ENCODE assay signal across 12 cellular contexts in genomic region chr4:168524006-168524405, GRCh38. TPM values are rescaled to one million over a fixed set of nuclear protein-coding genes. Genes with fewer than 3 reads are reported as not detected.
DNase-seq lines count a peak whose midpoint lies in the region; ATAC-seq, FAIRE-seq and TF ChIP-seq lines count a peak whose summit lies in the region.
"Had no signal": no experiment of that assay in that cellular context is flagged by ENCODE, and none has a peak within 500 bp of the region (broad histone marks: within the 10 kb centered on the region; RNA-seq: fewer than 3 reads in every experiment).

No MANE protein-coding gene starts in this region.

- TF ChIP-seq EP300 in ovary (IDR thresholded peaks at IDR 0.05), result no peak

- no peak overlapping the region for H3K4me2 ChIP-seq in mesenchymal stem cell (ENCODE audit: low read length, poor library complexity, severe bottlenecking)

- H3K4me3 ChIP-seq in bronchial epithelial cell (ENCODE audit: low read depth, low read length), result no peak overlapping the region
- H3K4me3 ChIP-seq in mesenchymal stem cell (ENCODE audit: insufficient read depth in 1 of 2, low read depth in 1 of 2, low read length in 2 of 2), result no peak overlapping the region
- no peak overlapping the region for H3K4me3 ChIP-seq in ovary

- H2BK5ac ChIP-seq in mesenchymal stem cell (ENCODE audit: low read depth, low read length, poor library complexity, severe bottlenecking), result no peak overlapping the region

- H3K18ac ChIP-seq in mesenchymal stem cell (ENCODE audit: low read depth in 1 of 2, low read length in 2 of 2), result no peak overlapping the region

- no peak for FAIRE-seq in bronchial epithelial cell (lab: Jason Lieb, UNC)

- no peak overlapping the region for H4K91ac ChIP-seq in mesenchymal stem cell (ENCODE audit: low read length)

- no peak overlapping the region for H2BK12ac ChIP-seq in mesenchymal stem cell (ENCODE audit: low read length in 2 of 2)

- H4K8ac ChIP-seq in mesenchymal stem cell (ENCODE audit: low read length), result no peak overlapping the region

- no peak for TF ChIP-seq POLR2A in ovary (IDR thresholded peaks at IDR 0.05)

- H2BK15ac ChIP-seq in mesenchymal stem cell (ENCODE audit: low read depth, poor library complexity, severe bottlenecking), result no peak overlapping the region

- H3K4me1 ChIP-seq in mesenchymal stem cell (ENCODE audit: control insufficient read depth, insufficient read depth, low read depth, low read length) (peaks cover 4% of the 10 kb centered on the region), ovary (ENCODE audit: insufficient read depth) (no peaks in the 10 kb centered on the region)

- ATAC-seq in HG02571 (IDR thresholded peaks at IDR 0.05; ENCODE audit: unreplicated experiment), result no peak

- no peaks in the 10 kb centered on the region for H3K79me1 ChIP-seq in mesenchymal stem cell (replicated peaks; ENCODE audit: low read length, poor library complexity, severe bottlenecking)

- TF ChIP-seq CTCF in bronchial epithelial cell (IDR thresholded peaks at IDR 0.05; ENCODE audit: insufficient read depth, low read length, severe bottlenecking) (no peak), ovary (IDR thresholded peaks at IDR 0.05) (no peak)

- no peak overlapping the region for H2BK120ac ChIP-seq in mesenchymal stem cell (ENCODE audit: low read depth, low read length)

- H2AFZ ChIP-seq in mesenchymal stem cell (ENCODE audit: low read depth, low read length), result no peak overlapping the region

- H3K27ac ChIP-seq in mesenchymal stem cell (ENCODE audit: low read length, poor library complexity, severe bottlenecking) (no peak overlapping the region), ovary (no peak overlapping the region)

- H3K9ac ChIP-seq in mesenchymal stem cell (ENCODE audit: low read length), result no peak overlapping the region

- no peak overlapping the region for H3K23ac ChIP-seq in mesenchymal stem cell (ENCODE audit: low read length in 2 of 2)

- intact Hi-C loops in ovary (cut with DNase I), result no loop called here

- no peaks in the 10 kb centered on the region for H3K36me3 ChIP-seq in bronchial epithelial cell (ENCODE audit: control insufficient read depth, insufficient read depth, low read length)
- H3K36me3 ChIP-seq in mesenchymal stem cell (ENCODE audit: control insufficient read depth in 1 of 2, insufficient read depth in 2 of 2, low read depth in 1 of 2, low read length in 2 of 2), result no peaks in the 10 kb centered on the region
- no peaks in the 10 kb centered on the region for H3K36me3 ChIP-seq in ovary

- no peaks in the 10 kb centered on the region for H3K9me3 ChIP-seq in mesenchymal stem cell (ENCODE audit: control insufficient read depth, low read length)
- no peaks in the 10 kb centered on the region for H3K9me3 ChIP-seq in ovary

- no peak overlapping the region for H2AK5ac ChIP-seq in mesenchymal stem cell (ENCODE audit: low read length, severe bottlenecking)

- DNase-seq in EL (peak; percentile 72), HPDE6-E6E7 (ENCODE audit: extremely low spot score) (peak; percentile 16), bronchial epithelial cell (ENCODE audit: low read depth) (peak; percentile 84), mesenchymal stem cell (peak; percentile 87), ovary (no peak), NCI-H146 (lab: John Stamatoyannopoulos, UW) (no peak)
- no peak for DNase-seq in activated CD4-positive, alpha-beta T cell treated with anti-CD3 and anti-CD28 coated beads, Interleukin-2, amount 50 U/mL, for 1 hour
- DNase-seq: activated CD4-positive, alpha-beta T cell treated with anti-CD3 and anti-CD28 coated beads, Interleukin-2, amount 10 ng/mL, durations not matched to agents 7 days and 5 days; activated naive CD4-positive, alpha-beta T cell; DMS79 treated with DMSO at 0.1 percent for 48 hours; Karpas-422 had no signal

- H3K14ac ChIP-seq in mesenchymal stem cell (ENCODE audit: low read length in 2 of 2), result no peak overlapping the region

- no peak overlapping the region for H3K4ac ChIP-seq in mesenchymal stem cell (ENCODE audit: low read depth in 1 of 2, low read length in 2 of 2)

- H3K27me3 ChIP-seq in bronchial epithelial cell (ENCODE audit: control insufficient read depth, insufficient read depth, low read length) (no peaks in the 10 kb centered on the region), mesenchymal stem cell (ENCODE audit: control insufficient read depth in 1 of 2, insufficient read depth in 1 of 2, low read length in 2 of 2) (no peaks in the 10 kb centered on the region), ovary (no peaks in the 10 kb centered on the region)

RNA-seq across cellular contexts. Expression of gene PALLD, which starts 27.2 kb away (rescaled TPM):
- 69.2 and 92.7 TPM in 2 replicates for total RNA-seq in bronchial epithelial cell
- 109 TPM for polyA plus RNA-seq in mesenchymal stem cell (2013, experiment 1 of 2)
- 108 TPM for polyA plus RNA-seq in mesenchymal stem cell (2013, experiment 2 of 2)
- 100 to 1,000 TPM in 5 of 7 donors, 10 to 100 TPM in 2; 96.8 to 229 (median 137) TPM for total RNA-seq in ovary
- 100 to 1,000 TPM; 101 to 605 TPM for polyA plus RNA-seq in ovary

RNA-seq across cellular contexts. Expression of gene DDX60L, which starts 43.7 kb away (rescaled TPM):
- 2.9 and 4.4 TPM in 2 replicates for total RNA-seq in bronchial epithelial cell
- 8.1 TPM for polyA plus RNA-seq in mesenchymal stem cell (2013, experiment 1 of 2)
- polyA plus RNA-seq in mesenchymal stem cell (2013, experiment 2 of 2), result 7.8 TPM
- total RNA-seq in ovary, result 10 to 100 TPM in 6 of 7 donors, 1 to 10 TPM in 1; 9.4 to 20.2 (median 15.0) TPM
- polyA plus RNA-seq in ovary, result 10 to 100 TPM in 1 of 2 donors, 1 to 10 TPM in 1; 6.3 to 12.9 TPM

Comparison
In these comparisons a context has a peak if more than half of its experiments do, and no peak if none do; other contexts are left out.
1. DNase-seq: peak in EL (single experiment), HPDE6-E6E7 (single experiment), bronchial epithelial cell (single experiment) and mesenchymal stem cell (single experiment); none in ovary (0 of 5), NCI-H146 (single experiment) and activated CD4-positive, alpha-beta T cell treated with anti-CD3 and anti-CD28 coated beads, Interleukin-2, amount 50 U/mL, for 1 hour (single experiment).